In the genomic region with DNA sequence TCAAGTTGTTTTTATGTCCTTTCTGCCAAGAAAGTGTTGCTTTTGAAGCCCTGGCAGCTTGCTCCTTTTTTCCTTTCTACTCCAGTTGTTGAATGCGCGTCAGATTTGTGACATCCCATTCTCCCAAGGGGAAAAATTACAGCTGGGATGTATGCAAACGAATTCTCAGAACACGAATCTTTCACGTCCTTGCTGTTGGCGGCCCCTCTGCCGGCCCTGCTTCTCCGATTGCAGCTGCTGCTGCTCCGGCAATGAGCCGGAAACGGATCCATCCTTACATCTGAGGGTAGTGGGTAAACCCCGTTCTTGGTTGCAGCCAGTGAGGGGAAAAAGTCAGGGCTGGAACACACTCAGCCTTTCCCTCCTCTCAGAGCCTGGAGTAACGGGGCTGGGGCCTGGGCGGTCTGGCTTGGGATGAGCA, we compare ENCODE assay signal across 18 cellular contexts.
"Had no signal": no experiment of that assay in that cellular context is flagged by ENCODE, and none has a peak within 500 bp of the region (broad histone marks: within the 10 kb centered on the region; RNA-seq: fewer than 3 reads in every experiment).

No MANE protein-coding gene starts in this region.

- H3K9me3 Mint-ChIP-seq: activated naive CD4-positive, alpha-beta T cell treated with anti-CD3 and anti-CD28 coated beads, Interleukin-2, amount 50 U/mL, for 72 hours; activated T-helper 1 cell treated with anti-CD3 and anti-CD28 coated beads, Interleukin-12 subunit alpha, Interleukin-12 subunit beta, Interleukin-2, Interleukin-4 antibody, amounts not matched to agents 30 ng/mL and 10 ng/mL and 1 ng/mL, durations not matched to agents 14 hours and 24 hours and 36 hours; effector memory CD8-positive, alpha-beta T cell; naive B cell had no signal

- H3K36me3 Mint-ChIP-seq: activated naive CD4-positive, alpha-beta T cell treated with anti-CD3 and anti-CD28 coated beads, Interleukin-2, amount 50 U/mL, for 72 hours; naive B cell had no signal

- ATAC-seq: activated naive CD4-positive, alpha-beta T cell treated with anti-CD3 and anti-CD28 coated beads, Interleukin-2, amount 50 U/mL, for 72 hours; effector memory CD8-positive, alpha-beta T cell; mucosa of descending colon had no signal

- H3K4me1 ChIP-seq: adrenal gland, esophagus squamous epithelium had no signal

- DNase-seq: activated CD4-positive, alpha-beta T cell treated with anti-CD3 and anti-CD28 coated beads, Interleukin-2, amount 50 U/mL, for 1 hour; activated CD4-positive, CD25-positive, alpha-beta regulatory T cell treated with anti-CD3 and anti-CD28 coated beads, Interleukin-2, amount 50 U/mL, for 72 hours; activated gamma-delta T cell treated with Interleukin-2 at 50 U/mL for 16 hours; effector memory CD8-positive, alpha-beta T cell; esophagus squamous epithelium; mesenchymal stem cell; mucosa of descending colon; naive B cell; stimulated activated CD4-positive, alpha-beta T cell treated with anti-CD3 and anti-CD28 coated beads, Interleukin-1b, Interleukin-23, amount 100 ng/mL, for 48 hours; stimulated activated naive CD4-positive, alpha-beta T cell treated with Interleukin-2 at 50 U/mL for 16 hours; T-helper 2 cell had no signal

- H3K9me3 ChIP-seq: adrenal gland, esophagus squamous epithelium, mucosa of descending colon, neutrophil, tibial nerve had no signal

- H3K27ac ChIP-seq: adrenal gland, neutrophil, tibial nerve, VCaP had no signal

- H3K27me3 ChIP-seq: adrenal gland, esophagus squamous epithelium, tibial nerve had no signal

- H3K4me3 ChIP-seq: adrenal gland, esophagus squamous epithelium, mucosa of descending colon, tibial nerve had no signal

- H3K4me3 Mint-ChIP-seq: activated T-helper 1 cell treated with anti-CD3 and anti-CD28 coated beads, Interleukin-12 subunit alpha, Interleukin-12 subunit beta, Interleukin-2, Interleukin-4 antibody, amounts not matched to agents 30 ng/mL and 10 ng/mL and 1 ng/mL, durations not matched to agents 14 hours and 24 hours and 36 hours; dendritic cell treated with granulocyte-macrophage colony-stimulating factor and Interleukin-4, amounts not matched to agents 40 ng/mL and 50 ng/mL, for 4 days; effector memory CD8-positive, alpha-beta T cell; naive B cell had no signal

- H3K36me3 ChIP-seq: adrenal gland, esophagus squamous epithelium, neutrophil, tibial nerve had no signal

- H3K27ac Mint-ChIP-seq: activated naive CD4-positive, alpha-beta T cell treated with anti-CD3 and anti-CD28 coated beads, Interleukin-2, amount 50 U/mL, for 72 hours; activated T-helper 1 cell treated with anti-CD3 and anti-CD28 coated beads, Interleukin-12 subunit alpha, Interleukin-12 subunit beta, Interleukin-2, Interleukin-4 antibody, amounts not matched to agents 30 ng/mL and 10 ng/mL and 1 ng/mL, durations not matched to agents 14 hours and 24 hours and 36 hours; dendritic cell treated with granulocyte-macrophage colony-stimulating factor and Interleukin-4, amounts not matched to agents 40 ng/mL and 50 ng/mL, for 4 days; effector memory CD8-positive, alpha-beta T cell had no signal
